Comparison of ENCODE assay signal across 15 cellular contexts in genomic region chr16:85057948-85058347, GRCh38. TPM values are rescaled to one million over a fixed set of nuclear protein-coding genes. Genes with fewer than 3 reads are reported as not detected.
DNase-seq lines count a peak whose midpoint lies in the region; ATAC-seq lines count a peak whose summit lies in the region.
"Had no signal": no experiment of that assay in that cellular context is flagged by ENCODE, and none has a peak within 500 bp of the region (broad histone marks: within the 10 kb centered on the region; RNA-seq: fewer than 3 reads in every experiment).

No MANE protein-coding gene starts in this region.

- CTCF ChIA-PET in activated CD4-positive, alpha-beta T cell treated with anti-CD3 and anti-CD28 coated beads, Interleukin-2, amount 10 ng/mL, durations not matched to agents 7 days and 5 days (lab: Charles Lee) = interaction anchor here (0.7 to 1.9 kb wide), 3 partner anchors 10 to 880 kb away, joined by 3 to 5 read pairs (median 3); no protein-coding TSS in a partner anchor

- peak overlapping the region; percentile 99 for H3K27ac Mint-ChIP-seq in activated CD4-positive, alpha-beta T cell treated with anti-CD3 and anti-CD28 coated beads, Interleukin-2, amount 10 ng/mL, durations not matched to agents 7 days and 5 days
- peak overlapping the region in 1 of 2 donors; percentile 35 for H3K27ac Mint-ChIP-seq in natural killer cell treated with Interleukin-12 subunit alpha and Interleukin-12 subunit beta and Interleukin-15 and Interleukin-18, amount 100 ng/mL, for 72 hours
- H3K27ac Mint-ChIP-seq: activated CD8-positive, alpha-beta T cell treated with anti-CD3 and anti-CD28 coated beads for 36 hours had no signal

- peaks cover 53% of the 10 kb centered on the region for H3K4me1 Mint-ChIP-seq in activated CD4-positive, alpha-beta T cell treated with anti-CD3 and anti-CD28 coated beads, Interleukin-2, amount 10 ng/mL, durations not matched to agents 7 days and 5 days
- H3K4me1 Mint-ChIP-seq in natural killer cell treated with Interleukin-12 subunit alpha and Interleukin-12 subunit beta and Interleukin-15 and Interleukin-18, amount 100 ng/mL, for 72 hours (ENCODE audit: low read depth in 2 of 2) = peaks cover 29 to 31% of the 10 kb centered on the region in 2 donors

- POLR2A ChIA-PET in activated CD4-positive, alpha-beta T cell treated with anti-CD3 and anti-CD28 coated beads, Interleukin-2, amount 10 ng/mL, durations not matched to agents 7 days and 5 days (lab: Charles Lee) = no interaction called here

- no peak overlapping the region for H3K4me3 Mint-ChIP-seq in activated CD4-positive, alpha-beta T cell treated with anti-CD3 and anti-CD28 coated beads, Interleukin-2, amount 10 ng/mL, durations not matched to agents 7 days and 5 days
- peak overlapping the region; percentile 34 for H3K4me3 Mint-ChIP-seq in natural killer cell treated with Interleukin-12 subunit alpha and Interleukin-12 subunit beta and Interleukin-15 and Interleukin-18, amount 100 ng/mL, for 72 hours
- H3K4me3 Mint-ChIP-seq: activated CD8-positive, alpha-beta T cell treated with anti-CD3 and anti-CD28 coated beads for 36 hours had no signal

- no peaks in the 10 kb centered on the region for H3K27me3 Mint-ChIP-seq in activated CD4-positive, alpha-beta T cell treated with anti-CD3 and anti-CD28 coated beads, Interleukin-2, amount 10 ng/mL, durations not matched to agents 7 days and 5 days
- peaks cover 9 to 15% of the 10 kb centered on the region in 2 donors for H3K27me3 Mint-ChIP-seq in natural killer cell treated with Interleukin-12 subunit alpha and Interleukin-12 subunit beta and Interleukin-15 and Interleukin-18, amount 100 ng/mL, for 72 hours
- H3K27me3 Mint-ChIP-seq: activated CD8-positive, alpha-beta T cell treated with anti-CD3 and anti-CD28 coated beads for 36 hours had no signal

- no peak for ATAC-seq in natural killer cell treated with Interleukin-12 subunit alpha and Interleukin-12 subunit beta and Interleukin-15 and Interleukin-18, amount 100 ng/mL, for 72 hours
- ATAC-seq in GM19023 (IDR thresholded peaks at IDR 0.05; ENCODE audit: unreplicated experiment) = no peak
- ATAC-seq: activated CD8-positive, alpha-beta T cell treated with anti-CD3 and anti-CD28 coated beads for 36 hours had no signal

- peaks cover 21% of the 10 kb centered on the region for H3K36me3 Mint-ChIP-seq in activated CD4-positive, alpha-beta T cell treated with anti-CD3 and anti-CD28 coated beads, Interleukin-2, amount 10 ng/mL, durations not matched to agents 7 days and 5 days (ENCODE audit: low read depth)
- no peaks in the 10 kb centered on the region for H3K36me3 Mint-ChIP-seq in natural killer cell treated with Interleukin-12 subunit alpha and Interleukin-12 subunit beta and Interleukin-15 and Interleukin-18, amount 100 ng/mL, for 72 hours

- peaks cover 3% of the 10 kb centered on the region for H3K9me3 Mint-ChIP-seq in activated CD4-positive, alpha-beta T cell treated with anti-CD3 and anti-CD28 coated beads, Interleukin-2, amount 10 ng/mL, durations not matched to agents 7 days and 5 days
- no peaks in the 10 kb centered on the region for H3K9me3 Mint-ChIP-seq in natural killer cell treated with Interleukin-12 subunit alpha and Interleukin-12 subunit beta and Interleukin-15 and Interleukin-18, amount 100 ng/mL, for 72 hours
- H3K9me3 Mint-ChIP-seq: activated CD8-positive, alpha-beta T cell treated with anti-CD3 and anti-CD28 coated beads for 36 hours had no signal

- DNase-seq in activated CD4-positive, alpha-beta T cell treated with anti-CD3 and anti-CD28 coated beads, Interleukin-2, amount 10 ng/mL, durations not matched to agents 7 days and 5 days = no peak
- DNase-seq in activated CD4-positive, alpha-beta T cell treated with anti-CD3 and anti-CD28 coated beads for 1 hour = no peak
- peak; percentile 60 for DNase-seq in NCI-H2107 (lab: John Stamatoyannopoulos, UW)
- peak; percentile 80 for DNase-seq in cerebellar cortex (ENCODE audit: low spot score)
- peak; percentile 26 for DNase-seq in natural killer cell treated with Interleukin-12 subunit alpha and Interleukin-12 subunit beta and Interleukin-15 and Interleukin-18, amount 100 ng/mL, for 72 hours (ENCODE audit: low spot score)
- no peak for DNase-seq in SW480 (ENCODE audit: low spot score)
- DNase-seq in HuH-7.5 (ENCODE audit: low spot score) = no peak
- DNase-seq: activated naive CD4-positive, alpha-beta T cell; KBM-7; NCI-H1930 had no signal

RNA-seq across cellular contexts. Expression of gene KIAA0513, which starts 30.4 kb away (rescaled TPM):
- 10 to 100 TPM; 13.6 to 14.8 TPM for total RNA-seq in activated CD4-positive, alpha-beta T cell treated with anti-CD3 and anti-CD28 coated beads, Interleukin-2, amount 10 ng/mL, durations not matched to agents 7 days and 5 days
- total RNA-seq in natural killer cell treated with Interleukin-12 subunit alpha and Interleukin-12 subunit beta and Interleukin-15 and Interleukin-18, amount 100 ng/mL, for 72 hours = 1 to 10 TPM; 3.3 to 3.6 TPM

RNA-seq across cellular contexts. Expression of gene ZDHHC7, which starts 46.6 kb away (rescaled TPM):
- 10 to 100 TPM; 30.7 to 33.9 TPM for total RNA-seq in activated CD4-positive, alpha-beta T cell treated with anti-CD3 and anti-CD28 coated beads, Interleukin-2, amount 10 ng/mL, durations not matched to agents 7 days and 5 days
- 10 to 100 TPM; 28.5 to 43.9 TPM for total RNA-seq in natural killer cell treated with Interleukin-12 subunit alpha and Interleukin-12 subunit beta and Interleukin-15 and Interleukin-18, amount 100 ng/mL, for 72 hours

RNA-seq across cellular contexts. Expression of gene CIBAR2, which starts 54.3 kb away (rescaled TPM):
- total RNA-seq in activated CD4-positive, alpha-beta T cell treated with anti-CD3 and anti-CD28 coated beads, Interleukin-2, amount 10 ng/mL, durations not matched to agents 7 days and 5 days = not detected
- not detected for total RNA-seq in natural killer cell treated with Interleukin-12 subunit alpha and Interleukin-12 subunit beta and Interleukin-15 and Interleukin-18, amount 100 ng/mL, for 72 hours
- total RNA-seq: A673; activated CD8-positive, alpha-beta T cell treated with anti-CD3 and anti-CD28 coated beads for 36 hours; posterior vena cava; ureter had no signal

Comparison
In these comparisons a context has a peak if more than half of its experiments do, and no peak if none do; other contexts are left out.
1. DNase-seq: peak in NCI-H2107 (single experiment), cerebellar cortex (single experiment) and natural killer cell treated with Interleukin-12 subunit alpha and Interleukin-12 subunit beta and Interleukin-15 and Interleukin-18, amount 100 ng/mL, for 72 hours (single experiment); none in activated CD4-positive, alpha-beta T cell treated with anti-CD3 and anti-CD28 coated beads, Interleukin-2, amount 10 ng/mL, durations not matched to agents 7 days and 5 days (single experiment), activated CD4-positive, alpha-beta T cell treated with anti-CD3 and anti-CD28 coated beads for 1 hour (single experiment), SW480 (single experiment) and HuH-7.5 (single experiment).